In the genomic region with DNA sequence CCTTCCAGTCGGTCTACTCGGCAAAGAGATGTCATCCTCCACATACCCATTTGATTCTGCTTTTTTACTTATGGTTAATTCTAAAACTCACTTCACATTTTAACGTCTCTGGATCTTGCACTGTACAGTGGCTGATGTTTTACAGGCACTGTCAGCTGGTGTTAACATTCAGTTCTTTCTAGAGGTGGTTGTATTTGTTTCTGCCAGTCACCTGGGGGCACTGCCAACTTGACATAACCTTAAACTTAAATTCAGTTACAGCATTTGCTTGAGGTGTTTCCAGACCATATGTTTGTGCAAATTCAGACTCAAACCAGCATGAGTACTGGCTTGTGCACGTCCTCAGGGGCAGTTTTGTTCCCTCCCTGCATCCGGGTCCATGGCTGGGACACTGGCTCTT, we compare ENCODE assay signal across 1 cellular context.
TF ChIP-seq lines count a peak whose summit lies in the region.

No MANE protein-coding gene starts in this region.

TF ChIP-seq in H1, 55 proteins besides CTCF, POLR2A, EP300 and RAD21 (continued from another document):
- no peak for TF ChIP-seq TCF12 (IDR thresholded peaks at IDR 0.05; ENCODE audit: low read depth, low read length)
- no peak for TF ChIP-seq GABPA (IDR thresholded peaks at IDR 0.05; ENCODE audit: borderline replicate concordance, insufficient read depth, low read length)
- TF ChIP-seq BCL11A (IDR thresholded peaks at IDR 0.05; ENCODE audit: low read depth in 2 of 2, low read length in 2 of 2): no peak
- no peak for TF ChIP-seq MAFK (IDR thresholded peaks at IDR 0.05; ENCODE audit: low read depth, low read length)
- TF ChIP-seq SIN3A (conservative IDR thresholded peaks at IDR 0.05 in 1 of 2, IDR thresholded peaks at IDR 0.05 in 1 of 2; ENCODE audit: low read depth in 1 of 2, low read length in 2 of 2): no peak
- no peak for TF ChIP-seq SAP30 (IDR thresholded peaks at IDR 0.05; ENCODE audit: insufficient read depth, insufficient replicate concordance, low read length)
TF ChIP-seq in H1: peak in this region for 0.
